Comparison of ENCODE assay signal across 30 cellular contexts in the genomic region with DNA sequence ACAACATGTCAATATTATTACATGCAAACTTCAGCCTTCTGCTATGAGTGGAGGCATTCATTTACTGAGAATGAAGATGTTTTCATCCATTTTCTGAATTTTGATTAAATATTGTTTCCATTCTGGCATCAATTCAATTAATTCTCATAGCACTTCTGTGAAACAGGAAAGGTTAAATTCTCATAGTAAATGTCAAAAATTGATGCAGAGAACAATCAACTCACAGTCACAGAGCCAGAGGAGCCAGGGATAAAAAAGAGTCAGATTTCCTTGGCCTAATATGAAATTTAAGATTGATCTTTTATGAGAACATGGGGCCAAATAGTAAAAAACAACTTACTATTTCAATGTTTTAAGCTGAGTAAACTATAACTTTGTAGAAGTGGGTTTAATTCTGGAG.
"Had no signal": no experiment of that assay in that cellular context is flagged by ENCODE, and none has a peak within 500 bp of the region (broad histone marks: within the 10 kb centered on the region; RNA-seq: fewer than 3 reads in every experiment).

No MANE protein-coding gene starts in this region.

- H3K4me3 ChIP-seq: dorsolateral prefrontal cortex, esophagus muscularis mucosa, gastrocnemius medialis had no signal

- DNase-seq: activated CD4-positive, alpha-beta memory T cell treated with anti-CD3 and anti-CD28 coated beads for 36 hours; activated CD4-positive, alpha-beta T cell treated with anti-CD3 and anti-CD28 coated beads for 36 hours; activated CD4-positive, alpha-beta T cell treated with anti-CD3 and anti-CD28 coated beads, Interleukin-2, amount 10 ng/mL, durations not matched to agents 24 days and 14 days; activated CD4-positive, CD25-positive, alpha-beta regulatory T cell; activated CD4-positive, CD25-positive, alpha-beta regulatory T cell treated with anti-CD3 and anti-CD28 coated beads, Interleukin-2, amount 50 U/mL, for 72 hours; activated CD8-positive, alpha-beta memory T cell treated with anti-CD3 and anti-CD28 coated beads, Interleukin-2, amount 10 ng/mL, durations not matched to agents 7 days and 5 days; activated CD8-positive, alpha-beta memory T cell treated with anti-CD3 and anti-CD28 coated beads, Interleukin-2, amount 50 U/mL, for 4 hours; activated CD8-positive, alpha-beta T cell treated with anti-CD3 and anti-CD28 coated beads, Interleukin-2, amount 10 ng/mL, durations not matched to agents 7 days and 5 days; activated effector memory CD4-positive, alpha-beta T cell treated with Interleukin-2 at 50 U/mL for 16 hours; activated gamma-delta T cell treated with Interleukin-2 at 50 U/mL for 16 hours; activated naive CD4-positive, alpha-beta T cell treated with anti-CD3 and anti-CD28 coated beads, Interleukin-2, amount 50 U/mL, for 16 hours; activated naive CD4-positive, alpha-beta T cell treated with Interleukin-2 at 50 U/mL for 16 hours; activated T-cell treated with anti-CD3 and anti-CD28 coated beads, Interleukin-2, amount 50 U/mL, for 24 hours; amniotic stem cell; anterior cingulate cortex; brain microvascular endothelial cell; cortex of kidney; dorsolateral prefrontal cortex; effector CD4-positive, alpha-beta T cell; effector memory CD8-positive, alpha-beta T cell; foreskin keratinocyte; gastrocnemius medialis; T-helper 2 cell had no signal

- H3K27me3 Mint-ChIP-seq: activated CD4-positive, alpha-beta memory T cell treated with anti-CD3 and anti-CD28 coated beads for 36 hours; activated CD4-positive, alpha-beta T cell treated with anti-CD3 and anti-CD28 coated beads, Interleukin-2, amount 10 ng/mL, durations not matched to agents 24 days and 14 days; activated CD8-positive, alpha-beta memory T cell treated with anti-CD3 and anti-CD28 coated beads, Interleukin-2, amount 10 ng/mL, durations not matched to agents 7 days and 5 days; activated naive CD8-positive, alpha-beta T cell; activated T-cell treated with anti-CD3 and anti-CD28 coated beads, Interleukin-2, amount 50 U/mL, for 24 hours; activated T-helper 17 cell treated with anti-CD3 and anti-CD28 coated beads, Interleukin-2, amount 50 U/mL, for 72 hours; central memory CD8-positive, alpha-beta T cell had no signal

- H3K4me3 Mint-ChIP-seq: activated CD4-positive, alpha-beta memory T cell treated with anti-CD3 and anti-CD28 coated beads for 36 hours; activated CD4-positive, alpha-beta T cell treated with anti-CD3 and anti-CD28 coated beads for 36 hours; activated CD4-positive, alpha-beta T cell treated with anti-CD3 and anti-CD28 coated beads, Interleukin-2, amount 10 ng/mL, durations not matched to agents 24 days and 14 days; activated CD8-positive, alpha-beta memory T cell treated with anti-CD3 and anti-CD28 coated beads, Interleukin-2, amount 10 ng/mL, durations not matched to agents 7 days and 5 days; activated CD8-positive, alpha-beta T cell treated with anti-CD3 and anti-CD28 coated beads, Interleukin-2, amount 10 ng/mL, durations not matched to agents 7 days and 5 days; activated naive CD8-positive, alpha-beta T cell; activated T-cell treated with anti-CD3 and anti-CD28 coated beads, Interleukin-2, amount 50 U/mL, for 24 hours; activated T-helper 17 cell treated with anti-CD3 and anti-CD28 coated beads, Interleukin-2, amount 50 U/mL, for 72 hours; central memory CD8-positive, alpha-beta T cell; effector memory CD8-positive, alpha-beta T cell had no signal

- H3K36me3 Mint-ChIP-seq: activated CD4-positive, alpha-beta memory T cell treated with anti-CD3 and anti-CD28 coated beads for 36 hours; activated CD8-positive, alpha-beta memory T cell treated with anti-CD3 and anti-CD28 coated beads, Interleukin-2, amount 10 ng/mL, durations not matched to agents 7 days and 5 days; activated naive CD8-positive, alpha-beta T cell had no signal

- FAIRE-seq: astrocyte, bronchial epithelial cell, colon had no signal

- H3K36me3 ChIP-seq: brain microvascular endothelial cell, esophagus muscularis mucosa, gastrocnemius medialis had no signal

- ATAC-seq: activated CD4-positive, alpha-beta T cell treated with anti-CD3 and anti-CD28 coated beads for 36 hours; activated CD8-positive, alpha-beta memory T cell treated with anti-CD3 and anti-CD28 coated beads, Interleukin-2, amount 10 ng/mL, durations not matched to agents 7 days and 5 days; activated CD8-positive, alpha-beta T cell treated with anti-CD3 and anti-CD28 coated beads, Interleukin-2, amount 10 ng/mL, durations not matched to agents 7 days and 5 days; activated T-helper 17 cell treated with anti-CD3 and anti-CD28 coated beads, Interleukin-2, amount 50 U/mL, for 72 hours; effector memory CD8-positive, alpha-beta T cell; foreskin keratinocyte; gastrocnemius medialis had no signal

- H3K9me3 ChIP-seq: esophagus muscularis mucosa, gastrocnemius medialis had no signal

- H3K4me1 Mint-ChIP-seq: central memory CD8-positive, alpha-beta T cell had no signal

- H3K27ac ChIP-seq: brain microvascular endothelial cell, dorsolateral prefrontal cortex, esophagus muscularis mucosa, foreskin keratinocyte, gastrocnemius medialis had no signal

- H3K27me3 ChIP-seq: brain microvascular endothelial cell, dorsolateral prefrontal cortex, esophagus muscularis mucosa, foreskin keratinocyte, gastrocnemius medialis had no signal

- H3K9me3 Mint-ChIP-seq: activated CD4-positive, alpha-beta memory T cell treated with anti-CD3 and anti-CD28 coated beads for 36 hours; activated CD4-positive, alpha-beta T cell treated with anti-CD3 and anti-CD28 coated beads, Interleukin-2, amount 10 ng/mL, durations not matched to agents 24 days and 14 days; activated T-cell treated with anti-CD3 and anti-CD28 coated beads, Interleukin-2, amount 50 U/mL, for 24 hours; activated T-helper 17 cell treated with anti-CD3 and anti-CD28 coated beads, Interleukin-2, amount 50 U/mL, for 72 hours; central memory CD8-positive, alpha-beta T cell; effector memory CD8-positive, alpha-beta T cell had no signal

- H3K27ac Mint-ChIP-seq: activated CD4-positive, alpha-beta memory T cell treated with anti-CD3 and anti-CD28 coated beads for 36 hours; activated CD4-positive, alpha-beta T cell treated with anti-CD3 and anti-CD28 coated beads for 36 hours; activated CD4-positive, alpha-beta T cell treated with anti-CD3 and anti-CD28 coated beads, Interleukin-2, amount 10 ng/mL, durations not matched to agents 24 days and 14 days; activated CD8-positive, alpha-beta memory T cell treated with anti-CD3 and anti-CD28 coated beads, Interleukin-2, amount 10 ng/mL, durations not matched to agents 7 days and 5 days; activated CD8-positive, alpha-beta T cell treated with anti-CD3 and anti-CD28 coated beads, Interleukin-2, amount 10 ng/mL, durations not matched to agents 7 days and 5 days; activated naive CD8-positive, alpha-beta T cell; activated T-cell treated with anti-CD3 and anti-CD28 coated beads, Interleukin-2, amount 50 U/mL, for 24 hours; activated T-helper 17 cell treated with anti-CD3 and anti-CD28 coated beads, Interleukin-2, amount 50 U/mL, for 72 hours; effector memory CD8-positive, alpha-beta T cell had no signal
